Comparison of ENCODE assay signal across 1 cellular context in genomic region chr11:82978422-82979099, GRCh38.
TF ChIP-seq lines count a peak whose summit lies in the region.

No MANE protein-coding gene starts in this region.

TF ChIP-seq in K562, 482 proteins besides CTCF, POLR2A, EP300 and RAD21 (continued from another document):
- TF ChIP-seq ZBTB33 (CRISPR knock-in tag; IDR thresholded peaks at IDR 0.05) (no peak), ETV5 (CRISPR knock-in tag; IDR thresholded peaks at IDR 0.05; ENCODE audit: low read depth) (no peak), ARID1B (IDR thresholded peaks at IDR 0.05) (no peak), RERE (CRISPR knock-in tag; IDR thresholded peaks at IDR 0.05; ENCODE audit: borderline replicate concordance) (no peak), TRIM25 (IDR thresholded peaks at IDR 0.05; ENCODE audit: borderline replicate concordance) (no peak), RBM17 (IDR thresholded peaks at IDR 0.05; ENCODE audit: borderline replicate concordance, low read depth, low read length) (no peak), CBX8 (IDR thresholded peaks at IDR 0.05; ENCODE audit: borderline replicate concordance, extremely low read depth, low read depth, low read length, poor library complexity, severe bottlenecking) (no peak), KLF10 (CRISPR knock-in tag; IDR thresholded peaks at IDR 0.05) (no peak), ZC3H11A (IDR thresholded peaks at IDR 0.05; ENCODE audit: low read depth, low read length) (no peak), MTA2 (IDR thresholded peaks at IDR 0.05; ENCODE audit: low read depth) (no peak), ZFPM2 (CRISPR knock-in tag; IDR thresholded peaks at IDR 0.05) (no peak), ZNF12 (CRISPR knock-in tag; IDR thresholded peaks at IDR 0.05) (no peak), ZNF41 (CRISPR knock-in tag; conservative IDR thresholded peaks at IDR 0.05) (no peak), ZNF24 (IDR thresholded peaks at IDR 0.05) (no peak)
